ENCODE assay signal across 27 cellular contexts in the genomic region with DNA sequence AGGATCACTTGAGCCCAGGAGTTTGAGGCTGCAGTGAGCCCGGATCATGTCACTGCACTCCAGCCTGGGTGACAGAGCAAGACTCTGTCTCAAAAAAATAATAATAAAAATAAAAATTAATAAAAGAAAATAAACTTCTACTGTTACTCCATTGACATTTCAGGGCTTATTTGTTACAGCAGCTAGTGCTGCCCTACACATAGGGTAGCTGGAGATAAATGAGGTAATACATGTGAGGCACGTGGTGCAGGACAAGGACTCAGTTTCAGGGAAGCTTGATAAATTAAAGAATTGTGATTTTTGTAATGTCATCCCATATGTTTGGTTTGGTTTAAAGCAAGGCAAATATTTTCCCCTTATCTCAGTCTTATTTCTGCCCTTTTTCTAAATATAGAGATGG.
"Had no signal": no experiment of that assay in that cellular context is flagged by ENCODE, and none has a peak within 500 bp of the region (broad histone marks: within the 10 kb centered on the region; RNA-seq: fewer than 3 reads in every experiment).

No MANE protein-coding gene starts in this region.

- H3K4me3 ChIP-seq: stomach, suprapubic skin, testis, thoracic aorta, thyroid gland, tibial artery, tibial nerve, transverse colon, upper lobe of left lung, upper lobe of right lung, uterus, vagina had no signal

- H3K4me1 ChIP-seq: stomach, suprapubic skin, testis, tibial nerve, transverse colon, upper lobe of left lung, upper lobe of right lung, uterus, vagina had no signal

- H3K36me3 ChIP-seq: stomach, suprapubic skin, thoracic aorta, thyroid gland, tibial artery, tibial nerve, transverse colon, upper lobe of left lung, upper lobe of right lung, uterus, vagina had no signal

- DNase-seq: stimulated activated CD4-positive, alpha-beta T cell treated with anti-CD3 and anti-CD28 coated beads, Interleukin-2, amount 100 ng/mL, for 48 hours; stimulated activated CD4-positive, alpha-beta T cell treated with anti-CD3 and anti-CD28 coated beads, Interleukin-4, amount 100 ng/mL, for 1 hour; stimulated activated CD4-positive, alpha-beta T cell treated with anti-CD3 and anti-CD28 coated beads, Interleukin-4, amount 100 ng/mL, for 24 hours; stimulated activated CD4-positive, alpha-beta T cell treated with anti-CD3 and anti-CD28 coated beads, Interleukin-4, amount 100 ng/mL, for 4 hours; stimulated activated CD8-positive, alpha-beta memory T cell treated with anti-CD3 and anti-CD28 coated beads, Interleukin-4, amount 100 ng/mL, for 48 hours; stimulated activated naive B cell treated with anti-CD40 and anti-IgM and Interleukin-4, amounts not matched to agents 10 μg/mL and 1 μg/mL and 100 μg/mL, for 72 hours; stimulated activated naive CD4-positive, alpha-beta T cell; stimulated activated naive CD4-positive, alpha-beta T cell treated with Interleukin-2 at 50 U/mL for 16 hours; stimulated activated naive CD8-positive, alpha-beta T cell treated with anti-CD3 and anti-CD28 coated beads, Interleukin-15, amount 100 ng/mL, for 72 hours; stimulated activated naive CD8-positive, alpha-beta T cell treated with anti-CD3 and anti-CD28 coated beads, Interleukin-15, Interleukin-2, amounts not matched to agents 100 U/mL and 50 U/mL, for 24 hours; stomach; substantia nigra; testis; thyroid gland; transverse colon; trophoblast cell; upper lobe of left lung; uterus had no signal

- H3K27ac ChIP-seq: stomach, suprapubic skin, testis, thoracic aorta, thyroid gland, tibial artery, tibial nerve, transverse colon, upper lobe of left lung, upper lobe of right lung, uterus, vagina had no signal

- H3K9me3 ChIP-seq: stomach, suprapubic skin, testis, thoracic aorta, thyroid gland, tibial artery, transverse colon, upper lobe of left lung, upper lobe of right lung, uterus, vagina had no signal

- H3K27me3 ChIP-seq: suprapubic skin, testis, thyroid gland, tibial artery, tibial nerve, transverse colon, upper lobe of left lung, upper lobe of right lung, uterus, vagina had no signal

- FAIRE-seq: urothelium cell line had no signal

- ATAC-seq: stimulated activated effector memory CD8-positive, alpha-beta T cell treated with anti-CD3 and anti-CD28 coated beads, Interleukin-12 subunit alpha, Interleukin-12 subunit beta, amount 100 ng/mL, for 72 hours; stimulated activated memory B cell treated with anti-CD40 and anti-IgM and Interleukin-4, amounts not matched to agents 10 μg/mL and 1 μg/mL and 100 μg/mL, for 72 hours; stimulated activated naive B cell treated with anti-CD40 and anti-IgM and Interleukin-4, amounts not matched to agents 10 μg/mL and 1 μg/mL and 100 μg/mL, for 72 hours; stimulated activated naive CD8-positive, alpha-beta T cell treated with anti-CD3 and anti-CD28 coated beads, Interleukin-15, amount 100 ng/mL, for 72 hours; stimulated activated naive CD8-positive, alpha-beta T cell treated with anti-CD3 and anti-CD28 coated beads, Interleukin-15, Interleukin-2, amounts not matched to agents 100 U/mL and 50 U/mL, for 24 hours; upper lobe of right lung had no signal
